Comparison of ENCODE assay signal across 20 cellular contexts in the genomic region with DNA sequence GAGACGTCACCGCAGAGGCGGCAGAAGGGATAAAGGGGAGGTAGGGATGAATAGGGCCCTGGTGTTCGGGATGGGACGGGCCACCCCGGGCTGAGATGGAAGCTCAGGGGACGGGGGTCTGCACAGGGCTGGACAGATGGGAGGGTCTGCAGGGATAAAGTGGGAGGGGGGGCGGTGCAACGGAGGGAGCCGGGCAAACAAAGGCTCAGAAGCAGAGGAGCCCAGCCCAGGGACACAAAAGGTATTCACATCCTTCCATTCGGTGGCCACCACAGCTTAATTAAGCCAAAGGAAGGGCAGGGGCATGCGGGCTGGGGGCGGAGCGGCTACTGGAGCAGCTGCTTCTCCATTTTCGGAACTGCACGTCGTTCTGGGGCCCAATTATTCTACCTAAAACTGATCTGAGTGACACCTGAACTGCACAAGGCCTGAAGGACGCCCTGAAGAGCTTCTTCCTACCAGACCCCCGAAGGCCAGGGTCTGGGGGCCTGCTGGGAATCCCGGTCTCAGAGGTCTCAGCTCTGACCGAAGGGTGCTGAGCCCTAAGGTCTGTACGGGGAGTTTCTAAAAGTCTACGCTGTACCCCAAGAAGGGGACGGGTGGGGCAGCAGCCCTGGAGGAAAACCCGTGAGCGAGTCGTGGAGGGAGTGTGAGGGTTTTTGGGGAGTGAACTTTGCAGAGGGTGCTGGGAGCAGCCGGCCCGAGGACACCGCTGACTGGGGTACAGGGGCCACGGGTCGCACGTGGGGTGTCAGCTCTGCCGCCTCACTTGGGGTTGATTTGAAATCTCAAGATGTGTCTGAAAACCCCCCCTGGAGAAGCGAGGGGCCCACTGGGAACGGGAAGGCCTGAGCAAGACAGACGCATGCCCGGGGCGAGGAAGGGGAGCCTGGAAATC.
DNase-seq lines count a peak whose midpoint lies in the region; ATAC-seq, FAIRE-seq and TF ChIP-seq lines count a peak whose summit lies in the region.
"Had no signal": no experiment of that assay in that cellular context is flagged by ENCODE, and none has a peak within 500 bp of the region (broad histone marks: within the 10 kb centered on the region; RNA-seq: fewer than 3 reads in every experiment).

No MANE protein-coding gene starts in this region.

- FAIRE-seq in H1 (lab: Jason Lieb, UNC), result no peak
- FAIRE-seq: D721Med, K562 had no signal

- no peak overlapping the region for H2BK12ac ChIP-seq in H1 (ENCODE audit: low read depth, low read length)
- peak overlapping the region; percentile 82 for H2BK12ac ChIP-seq in neuronal stem cell (ENCODE audit: low read length)

- H4K91ac ChIP-seq in H1 (replicated peaks; ENCODE audit: insufficient read length, low read length) (no peak overlapping the region), neuronal stem cell (ENCODE audit: low read depth, low read length, poor library complexity) (no peak overlapping the region)

- no peaks in the 10 kb centered on the region for H3K4me1 Mint-ChIP-seq in natural killer cell treated with Interleukin-12 subunit alpha and Interleukin-12 subunit beta and Interleukin-15 and Interleukin-18, amount 100 ng/mL, for 72 hours (ENCODE audit: low read depth in 2 of 2)
- H3K4me1 Mint-ChIP-seq in natural killer cell, result peaks cover 0 to 6% of the 10 kb centered on the region in 2 donors

- no peak overlapping the region for H2BK5ac ChIP-seq in H1 (ENCODE audit: low read depth, low read length)
- peak overlapping the region; percentile 70 for H2BK5ac ChIP-seq in neuronal stem cell (ENCODE audit: low read length)

- POLR2A ChIA-PET in H1 (lab: Charles Lee; ENCODE audit: partially characterized antibody), result no interaction called here

- H3K36me3 ChIP-seq in H1 (ENCODE audit: control insufficient read depth in 2 of 4, insufficient read depth in 4 of 4, low read length in 3 of 4) (no peaks in the 10 kb centered on the region), neuronal stem cell (replicated peaks in 1 of 2; ENCODE audit: control insufficient read depth in 2 of 2, insufficient read depth in 2 of 2, low read length in 2 of 2) (peaks cover 23 to 97% of the 10 kb centered on the region in 2 donors), upper lobe of right lung (no peaks in the 10 kb centered on the region)

- no peak for TF ChIP-seq EP300 in H1 (IDR thresholded peaks at IDR 0.05; ENCODE audit: borderline replicate concordance in 1 of 2, low read depth in 2 of 2, low read length in 2 of 2)

- no peaks in the 10 kb centered on the region for H3K79me2 ChIP-seq in H1 (ENCODE audit: control insufficient read depth in 1 of 2, insufficient read depth in 2 of 2, low read length in 2 of 2)

- no peak overlapping the region for H4K5ac ChIP-seq in H1 (ENCODE audit: insufficient read length, low read depth, low read length)

- no peak overlapping the region for H2BK20ac ChIP-seq in H1 (ENCODE audit: low read length)

- no peak overlapping the region for H2AK5ac ChIP-seq in H1 (ENCODE audit: low read depth, low read length)
- peak overlapping the region; percentile 97 for H2AK5ac ChIP-seq in neuronal stem cell (ENCODE audit: low read depth, low read length)

- no peaks in the 10 kb centered on the region for H3K36me3 Mint-ChIP-seq in natural killer cell treated with Interleukin-12 subunit alpha and Interleukin-12 subunit beta and Interleukin-15 and Interleukin-18, amount 100 ng/mL, for 72 hours
- no peaks in the 10 kb centered on the region for H3K36me3 Mint-ChIP-seq in natural killer cell
- H3K36me3 Mint-ChIP-seq: CD8-positive, alpha-beta T cell had no signal

- H3K18ac ChIP-seq in H1 (ENCODE audit: extremely low read depth, low read length) (no peak overlapping the region), neuronal stem cell (ENCODE audit: low read length) (peak overlapping the region; percentile 99)

- H3K9me3 Mint-ChIP-seq in natural killer cell treated with Interleukin-12 subunit alpha and Interleukin-12 subunit beta and Interleukin-15 and Interleukin-18, amount 100 ng/mL, for 72 hours, result no peaks in the 10 kb centered on the region
- H3K9me3 Mint-ChIP-seq in natural killer cell, result no peaks in the 10 kb centered on the region
- H3K9me3 Mint-ChIP-seq: CD8-positive, alpha-beta T cell had no signal

- H3K4me3 Mint-ChIP-seq in natural killer cell treated with Interleukin-12 subunit alpha and Interleukin-12 subunit beta and Interleukin-15 and Interleukin-18, amount 100 ng/mL, for 72 hours, result no peak overlapping the region
- no peak overlapping the region for H3K4me3 Mint-ChIP-seq in natural killer cell
- H3K4me3 Mint-ChIP-seq: CD8-positive, alpha-beta T cell had no signal

- CTCF ChIA-PET in H1 (lab: Charles Lee; ENCODE audit: partially characterized antibody), result interaction anchor here (0.5 to 1.9 kb wide), 4 partner anchors 9 to 790 kb away, joined by 3 to 6 read pairs (median 4); no protein-coding TSS in a partner anchor

- TF ChIP-seq RAD21 in H1 (IDR thresholded peaks at IDR 0.05 in 1 of 2, conservative IDR thresholded peaks at IDR 0.05 in 1 of 2; ENCODE audit: low read depth in 2 of 2, low read length in 2 of 2), result no peak

- peak; percentile 31 for DNase-seq in natural killer cell treated with Interleukin-12 subunit alpha and Interleukin-12 subunit beta and Interleukin-15 and Interleukin-18, amount 100 ng/mL, for 72 hours (ENCODE audit: low spot score)
- DNase-seq in natural killer cell (no peak), H1 (ENCODE audit: low read depth in 1 of 2, low spot score in 2 of 2) (peak in 1 of 2 experiments; percentile 38), neuronal stem cell (ENCODE audit: low spot score) (peak; percentile 73), upper lobe of right lung (no peak), NCI-H1417 (lab: John Stamatoyannopoulos, UW) (no peak), Ammon's horn (ENCODE audit: low spot score) (no peak)
- DNase-seq: AML-193, DMS79 treated with DMSO at 0.1 percent for 48 hours, GDM1, NCI-H1048, NCI-H1694, NCI-H2107, NCI-H226, PC-3 had no signal

- peak overlapping the region; percentile 42; the same call in 1 of the 2 replicates for H4K8ac ChIP-seq in H1 (ENCODE audit: extremely low read depth, insufficient read depth, low read length)
- no peak overlapping the region for H4K8ac ChIP-seq in neuronal stem cell (ENCODE audit: low read depth, low read length)

- H3K9me3 ChIP-seq in H1 (ENCODE audit: insufficient read depth in 2 of 2, low read depth in 1 of 2, low read length in 1 of 2) (no peaks in the 10 kb centered on the region), neuronal stem cell (replicated peaks in 1 of 2; ENCODE audit: control insufficient read depth in 2 of 2, insufficient read depth in 1 of 2, low read depth in 1 of 2, low read length in 2 of 2) (no peaks in the 10 kb centered on the region), upper lobe of right lung (no peaks in the 10 kb centered on the region)

- TF ChIP-seq CTCF in natural killer cell (IDR thresholded peaks at IDR 0.05) (no peak), H1 (IDR thresholded peaks at IDR 0.05; ENCODE audit: control extremely low read depth in 1 of 3, insufficient read depth in 1 of 3, low read depth in 1 of 3, low read length in 3 of 3) (no peak), upper lobe of right lung (IDR thresholded peaks at IDR 0.05) (no peak)

- no peak for TF ChIP-seq POLR2A in H1 (IDR thresholded peaks at IDR 0.05; ENCODE audit: control extremely low read depth in 1 of 2, low read depth in 2 of 2, low read length in 2 of 2)

- H3K4me1 ChIP-seq in H1 (replicated peaks in 1 of 4; ENCODE audit: control insufficient read depth in 3 of 4, insufficient read depth in 4 of 4, low read length in 3 of 4) (peaks cover 0 to 9% (median 4%) of the 10 kb centered on the region in 4 experiments; a peak in 3 of 7 replicates), neuronal stem cell (ENCODE audit: control insufficient read depth in 2 of 2, insufficient read depth in 1 of 2, low read depth in 1 of 2, low read length in 2 of 2) (peaks cover 33 to 47% of the 10 kb centered on the region in 2 donors), upper lobe of right lung (no peaks in the 10 kb centered on the region)

- H3K23ac ChIP-seq in H1 (ENCODE audit: insufficient read length), result no peak overlapping the region
- peak overlapping the region; percentile 31 for H3K23ac ChIP-seq in neuronal stem cell (ENCODE audit: low read depth, low read length, poor library complexity)

- H3K56ac ChIP-seq in H1 (replicated peaks; ENCODE audit: insufficient read length, low read depth, low read length), result no peak overlapping the region

- 87% methylated on average over 38 of the region's 39 CpGs; no CpG with 5 or more reads in 1 of the 2 experiments for WGBS in H1 (ENCODE audit: extremely low coverage in 1 of 2, insufficient coverage in 1 of 2, insufficient read length in 1 of 2, insufficient replicate concordance in 2 of 2, low coverage in 1 of 2, low lambda C conversion rate in 2 of 2, missing lambda C conversion rate in 1 of 2), 2 experiments
- no CpG with 5 or more reads among the region's 39 CpGs for WGBS in neuronal stem cell (ENCODE audit: extremely low coverage in 2 of 2, insufficient read length in 2 of 2, insufficient replicate concordance in 1 of 2), 2 donors

- no peak overlapping the region for H3K4me2 ChIP-seq in H1 (ENCODE audit: insufficient read depth in 1 of 2, low read depth in 2 of 2, low read length in 2 of 2)
- peak overlapping the region; percentile 31 for H3K4me2 ChIP-seq in neuronal stem cell (ENCODE audit: insufficient read depth, low read length, poor library complexity, severe bottlenecking)

- H3K4me3 ChIP-seq in H1 (ENCODE audit: extremely low read depth in 1 of 4, insufficient read depth in 2 of 4, low read depth in 3 of 4, low read length in 4 of 4), result no peak overlapping the region
- no peak overlapping the region for H3K4me3 ChIP-seq in neuronal stem cell (ENCODE audit: low read length in 2 of 2)
- H3K4me3 ChIP-seq in upper lobe of right lung, result no peak overlapping the region
- H3K4me3 ChIP-seq: K562 had no signal

- H3K27ac ChIP-seq in H1 (ENCODE audit: low read depth, low read length), result no peak overlapping the region
- peak overlapping the region; percentile 90 for H3K27ac ChIP-seq in neuronal stem cell (replicated peaks; ENCODE audit: low read length)
- H3K27ac ChIP-seq in upper lobe of right lung, result no peak overlapping the region
- H3K27ac ChIP-seq: HL-60 had no signal

- ATAC-seq in natural killer cell treated with Interleukin-12 subunit alpha and Interleukin-12 subunit beta and Interleukin-15 and Interleukin-18, amount 100 ng/mL, for 72 hours, result no peak
- ATAC-seq in natural killer cell, result no peak
- ATAC-seq in upper lobe of right lung, result no peak
- ATAC-seq in GM18502 (IDR thresholded peaks at IDR 0.05; ENCODE audit: poor library complexity, unreplicated experiment), result no peak
- ATAC-seq: CD8-positive, alpha-beta T cell; K562; PC-3 had no signal

- no peak overlapping the region for H3K9ac ChIP-seq in H1 (replicated peaks in 1 of 4; ENCODE audit: extremely low read depth in 1 of 4, low read depth in 3 of 4, low read length in 3 of 4)
- H3K9ac ChIP-seq in neuronal stem cell (ENCODE audit: low read depth, low read length, poor library complexity), result peak overlapping the region; percentile 30

- intact Hi-C loops in natural killer cell (cut with micrococcal nuclease), result no loop called here
- intact Hi-C loops in upper lobe of right lung (cut with DNase I), result no loop called here

- H3K23me2 ChIP-seq in H1 (ENCODE audit: low read depth, low read length), result no peaks in the 10 kb centered on the region

- H3K79me1 ChIP-seq in H1 (ENCODE audit: low read depth, low read length) (no peaks in the 10 kb centered on the region), neuronal stem cell (ENCODE audit: low read depth, low read length) (peaks cover 21% of the 10 kb centered on the region)

- peaks cover 0 to 2% of the 10 kb centered on the region in 2 experiments for H4K20me1 ChIP-seq in H1 (replicated peaks in 1 of 2; ENCODE audit: control insufficient read depth in 1 of 2, insufficient read depth in 2 of 2, low read length in 2 of 2)

- peaks cover 0 to 13% of the 10 kb centered on the region in 2 donors for H3K27me3 Mint-ChIP-seq in natural killer cell treated with Interleukin-12 subunit alpha and Interleukin-12 subunit beta and Interleukin-15 and Interleukin-18, amount 100 ng/mL, for 72 hours
- H3K27me3 Mint-ChIP-seq in natural killer cell (ENCODE audit: low read depth in 2 of 2), result peaks cover 5 to 7% of the 10 kb centered on the region in 2 donors

- H2BK120ac ChIP-seq in H1 (replicated peaks; ENCODE audit: low read depth, low read length) (no peak overlapping the region), neuronal stem cell (ENCODE audit: low read depth, low read length) (peak overlapping the region; percentile 74)

- H3K27ac Mint-ChIP-seq in natural killer cell treated with Interleukin-12 subunit alpha and Interleukin-12 subunit beta and Interleukin-15 and Interleukin-18, amount 100 ng/mL, for 72 hours, result no peak overlapping the region
- H3K27ac Mint-ChIP-seq in natural killer cell, result no peak overlapping the region
- H3K27ac Mint-ChIP-seq: CD8-positive, alpha-beta T cell had no signal

- H3K27me3 ChIP-seq in H1 (replicated peaks in 1 of 4; ENCODE audit: control insufficient read depth in 3 of 4, extremely low read depth in 1 of 4, insufficient read depth in 3 of 4, low read length in 3 of 4) (peaks cover 0 to 4% (median 1%) of the 10 kb centered on the region in 4 experiments; a peak in 3 of 7 replicates), neuronal stem cell (ENCODE audit: control insufficient read depth in 3 of 3, insufficient read depth in 3 of 3, low read depth in 1 of 3, low read length in 3 of 3) (peaks cover 0 to 1% (median 0%) of the 10 kb centered on the region in 3 experiments), upper lobe of right lung (peaks cover 16% of the 10 kb centered on the region)

- H2BK15ac ChIP-seq in H1 (ENCODE audit: low read length), result no peak overlapping the region
- peak overlapping the region; percentile 94 for H2BK15ac ChIP-seq in neuronal stem cell (ENCODE audit: low read length)

- H3K14ac ChIP-seq in H1 (ENCODE audit: insufficient read length), result no peak overlapping the region
- H3K14ac ChIP-seq in neuronal stem cell (ENCODE audit: low read length), result no peak overlapping the region

- H3K4ac ChIP-seq in H1 (replicated peaks; ENCODE audit: insufficient read length, low read depth, low read length) (no peak overlapping the region), neuronal stem cell (ENCODE audit: low read length) (peak overlapping the region; percentile 86)

- no peak overlapping the region for H2AFZ ChIP-seq in H1 (ENCODE audit: low read length)
- no peak overlapping the region for H2AFZ ChIP-seq in neuronal stem cell (ENCODE audit: low read length)

Comparison
In these comparisons a context has a peak if more than half of its experiments do, and no peak if none do; other contexts are left out.
1. DNase-seq: peak in natural killer cell treated with Interleukin-12 subunit alpha and Interleukin-12 subunit beta and Interleukin-15 and Interleukin-18, amount 100 ng/mL, for 72 hours (single experiment) and neuronal stem cell (single experiment); none in natural killer cell (single experiment), upper lobe of right lung (single experiment), NCI-H1417 (0 of 3) and Ammon's horn (single experiment).